Comparison of ENCODE assay signal across 19 cellular contexts in the genomic region with DNA sequence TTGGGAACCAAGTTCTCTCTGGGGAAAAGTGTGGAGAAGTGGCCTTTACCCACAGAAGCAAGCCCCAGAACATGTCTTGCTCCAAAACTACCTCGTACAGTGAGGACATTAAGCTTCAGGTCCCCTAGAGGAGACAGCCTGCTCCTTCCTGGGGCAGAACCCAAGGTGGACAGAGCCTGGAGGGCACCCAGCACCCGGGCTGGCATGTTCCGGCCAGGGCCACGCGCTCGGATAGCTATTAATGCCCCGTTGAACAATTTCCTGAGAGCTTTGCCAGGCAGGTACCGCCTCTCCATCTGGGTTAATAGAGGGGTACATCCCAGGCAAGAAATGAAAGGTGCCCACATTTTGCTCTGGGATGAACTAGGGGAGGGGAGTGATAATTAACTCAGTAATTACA.
"Had no signal": no experiment of that assay in that cellular context is flagged by ENCODE, and none has a peak within 500 bp of the region (broad histone marks: within the 10 kb centered on the region; RNA-seq: fewer than 3 reads in every experiment).

No MANE protein-coding gene starts in this region.

- H3K27me3 ChIP-seq: brain microvascular endothelial cell, colonic mucosa, gastrocnemius medialis, ovary, sigmoid colon had no signal

- H3K27ac ChIP-seq: brain microvascular endothelial cell, colonic mucosa, gastrocnemius medialis, ovary, sigmoid colon, thoracic aorta had no signal

- H3K4me3 ChIP-seq: colonic mucosa, gastrocnemius medialis, lung, ovary, sigmoid colon, thoracic aorta had no signal

- H3K9me3 ChIP-seq: colonic mucosa, gastrocnemius medialis, ovary, sigmoid colon, thoracic aorta had no signal

- FAIRE-seq: endometrium had no signal

- H3K4me1 ChIP-seq: colonic mucosa had no signal

- ATAC-seq: activated CD4-positive, CD25-positive, alpha-beta regulatory T cell treated with anti-CD3 and anti-CD28 coated beads, Interleukin-2, amount 50 U/mL, for 24 hours; activated CD8-positive, alpha-beta T cell treated with anti-CD3 and anti-CD28 coated beads, Interleukin-2, amount 10 ng/mL, durations not matched to agents 7 days and 5 days; esophagus mucosa; gastrocnemius medialis; natural killer cell; stimulated activated memory B cell treated with anti-CD40 and anti-IgM and Interleukin-4, amounts not matched to agents 10 μg/mL and 1 μg/mL and 100 μg/mL, for 72 hours had no signal

- DNase-seq: activated CD4-positive, alpha-beta T cell treated with anti-CD3 and anti-CD28 coated beads, Interleukin-2, amount 10 ng/mL, durations not matched to agents 7 days and 5 days; activated CD8-positive, alpha-beta T cell treated with anti-CD3 and anti-CD28 coated beads, Interleukin-2, amount 10 ng/mL, durations not matched to agents 7 days and 5 days; activated naive CD4-positive, alpha-beta T cell treated with anti-CD3 and anti-CD28 coated beads for 36 hours; activated T-cell treated with anti-CD3 and anti-CD28 coated beads, Interleukin-2, amount 50 U/mL, for 24 hours; anterior cingulate cortex; brain microvascular endothelial cell; colonic mucosa; gastrocnemius medialis; head of caudate nucleus; natural killer cell; ovary; sigmoid colon; stimulated activated CD4-positive, alpha-beta T cell treated with anti-CD3 and anti-CD28 coated beads, Interleukin-4, amount 100 ng/mL, for 24 hours had no signal

- H3K36me3 ChIP-seq: brain microvascular endothelial cell, colonic mucosa, gastrocnemius medialis, ovary, sigmoid colon, thoracic aorta had no signal
